In the genomic region with DNA sequence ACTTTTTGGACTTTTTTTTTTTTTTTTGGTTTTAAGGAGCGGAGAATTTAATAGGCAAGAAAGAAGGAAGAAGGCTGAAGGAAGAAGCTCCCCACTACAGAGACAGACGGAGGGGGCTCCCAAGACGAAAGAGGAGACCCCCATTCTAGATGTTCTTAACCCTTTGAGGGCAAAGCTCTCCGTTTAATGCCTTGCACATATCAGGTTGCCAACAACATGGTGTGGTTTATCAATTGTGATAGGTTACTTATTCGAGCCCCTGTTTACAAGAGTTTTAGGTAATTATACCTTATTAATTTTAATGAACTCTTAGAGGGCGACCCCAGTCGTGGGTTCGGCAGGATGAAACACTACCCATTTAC, we compare ENCODE assay signal across 8 cellular contexts. TPM values are rescaled to one million over a fixed set of nuclear protein-coding genes. Genes with fewer than 3 reads are reported as not detected.
DNase-seq lines count a peak whose midpoint lies in the region; ATAC-seq and TF ChIP-seq lines count a peak whose summit lies in the region.

No MANE protein-coding gene starts in this region.

- no peak overlapping the region for H2BK5ac ChIP-seq in mesendoderm (ENCODE audit: low read length)

- H3K9me3 ChIP-seq in right atrium auricular region (no peaks in the 10 kb centered on the region), vagina (no peaks in the 10 kb centered on the region)

- H2BK120ac ChIP-seq in mesendoderm (ENCODE audit: low read depth, low read length), result no peak overlapping the region

- no peaks in the 10 kb centered on the region for H3K27me3 ChIP-seq in right atrium auricular region
- no peaks in the 10 kb centered on the region for H3K27me3 ChIP-seq in brain microvascular endothelial cell (replicated peaks)
- H3K27me3 ChIP-seq in mesendoderm (ENCODE audit: insufficient read depth, low read length, poor library complexity), result no peaks in the 10 kb centered on the region
- H3K27me3 ChIP-seq in vagina, result no peaks in the 10 kb centered on the region

- intact Hi-C loops in Right ventricle myocardium superior (cut with DNase I) (no loop called here), vagina (cut with DNase I) (loop anchor here (5.0 kb wide), 1 partner anchor 261 kb away; the partner anchor contains the start of gene TRAPPC6B)

- H3K56ac ChIP-seq in mesendoderm (ENCODE audit: low read length), result peak overlapping the region; percentile 90

- peaks cover 10% of the 10 kb centered on the region for H3K79me1 ChIP-seq in mesendoderm (ENCODE audit: low read length)

- no peak for TF ChIP-seq POLR2A in vagina (IDR thresholded peaks at IDR 0.05)

- in situ Hi-C loops in brain microvascular endothelial cell (cut with HindIII; ENCODE audit: low pct_ligation_motif_present, low sequenced_read_pairs), result no loop called here

- DNase-seq in right atrium auricular region (ENCODE audit: low spot score) (no peak), Right ventricle myocardium superior (no peak), brain microvascular endothelial cell (no peak), mesendoderm (no peak), vagina (ENCODE audit: extremely low spot score in 2 of 2) (no peak), kidney tubule cell (ENCODE audit: low spot score) (no peak)

- no peak overlapping the region for H2AK5ac ChIP-seq in mesendoderm (ENCODE audit: low read length)

- H4K8ac ChIP-seq in mesendoderm (ENCODE audit: low read depth, low read length), result no peak overlapping the region

- WGBS in mesendoderm (ENCODE audit: extremely low coverage, insufficient coverage, low lambda C conversion rate), result no CpG with 5 or more reads among the region's 8 CpGs

- ATAC-seq in Right ventricle myocardium superior (ENCODE audit: poor library complexity) (no peak), GM19324 (IDR thresholded peaks at IDR 0.05; ENCODE audit: low FRiP score, unreplicated experiment) (no peak), HG03565 (IDR thresholded peaks at IDR 0.05; ENCODE audit: unreplicated experiment) (no peak)

- H3K4me3 ChIP-seq in right atrium auricular region, result peak overlapping the region; percentile 67 to 97
- H3K4me3 ChIP-seq in brain microvascular endothelial cell (ENCODE audit: low read depth, low read length), result peak overlapping the region; percentile 74
- H3K4me3 ChIP-seq in mesendoderm (ENCODE audit: low read length), result no peak overlapping the region
- H3K4me3 ChIP-seq in vagina, result peak overlapping the region; percentile 98 to 99

- H3K18ac ChIP-seq in mesendoderm (ENCODE audit: low read length), result no peak overlapping the region

- H3K4me2 ChIP-seq in mesendoderm (ENCODE audit: low read length), result peak overlapping the region; percentile 92

- H3K27ac ChIP-seq in right atrium auricular region (peak overlapping the region; percentile 97 to 99), brain microvascular endothelial cell (no peak overlapping the region), mesendoderm (ENCODE audit: low read depth, low read length) (no peak overlapping the region), vagina (peak overlapping the region; percentile 98)

- H3K4ac ChIP-seq in mesendoderm (ENCODE audit: low read depth, low read length), result no peak overlapping the region

- H3K79me2 ChIP-seq in mesendoderm (ENCODE audit: control insufficient read depth, insufficient read depth, low read length), result peaks cover 12% of the 10 kb centered on the region

- TF ChIP-seq CTCF in right atrium auricular region (IDR thresholded peaks at IDR 0.05), result no peak
- TF ChIP-seq CTCF in brain microvascular endothelial cell (IDR thresholded peaks at IDR 0.05; ENCODE audit: low read depth, low read length, missing control alignments), result no peak
- no peak for TF ChIP-seq CTCF in vagina (IDR thresholded peaks at IDR 0.05)

- no peak overlapping the region for H4K5ac ChIP-seq in mesendoderm (ENCODE audit: low read length)

- H3K23ac ChIP-seq in mesendoderm (ENCODE audit: low read length), result no peak overlapping the region

- H2BK15ac ChIP-seq in mesendoderm (replicated peaks; ENCODE audit: low read depth), result no peak overlapping the region

- H3K36me3 ChIP-seq in right atrium auricular region (no peaks in the 10 kb centered on the region), brain microvascular endothelial cell (replicated peaks) (no peaks in the 10 kb centered on the region), mesendoderm (ENCODE audit: control insufficient read depth, insufficient read depth, low read length) (no peaks in the 10 kb centered on the region), vagina (no peaks in the 10 kb centered on the region)

- peak overlapping the region; percentile 82 for H3K9ac ChIP-seq in mesendoderm (ENCODE audit: low read length)

- peaks cover 0 to 30% of the 10 kb centered on the region in 2 donors for H3K4me1 ChIP-seq in right atrium auricular region
- H3K4me1 ChIP-seq in mesendoderm (ENCODE audit: control insufficient read depth, low read depth, low read length), result peaks cover 2% of the 10 kb centered on the region
- peaks cover 39% of the 10 kb centered on the region for H3K4me1 ChIP-seq in vagina

RNA-seq across cellular contexts. Expression of gene FBXO33, which starts 1.2 kb away (rescaled TPM):
- total RNA-seq in right atrium auricular region (1 to 10 TPM; 6.6 to 9.2 TPM), Right ventricle myocardium superior (3.7 TPM), vagina (11.5 TPM)
- 9.6 TPM for polyA plus RNA-seq in mesendoderm (2013, experiment 1 of 2)
- polyA plus RNA-seq in mesendoderm (2013, experiment 2 of 2), result 9.3 TPM

Comparison
In these comparisons a context has a peak if more than half of its experiments do, and no peak if none do; other contexts are left out.
1. H3K27ac ChIP-seq: peak in right atrium auricular region (2 of 2) and vagina (single experiment); none in brain microvascular endothelial cell (single experiment) and mesendoderm (single experiment).